Comparison of ENCODE assay signal across 25 cellular contexts in the genomic region with DNA sequence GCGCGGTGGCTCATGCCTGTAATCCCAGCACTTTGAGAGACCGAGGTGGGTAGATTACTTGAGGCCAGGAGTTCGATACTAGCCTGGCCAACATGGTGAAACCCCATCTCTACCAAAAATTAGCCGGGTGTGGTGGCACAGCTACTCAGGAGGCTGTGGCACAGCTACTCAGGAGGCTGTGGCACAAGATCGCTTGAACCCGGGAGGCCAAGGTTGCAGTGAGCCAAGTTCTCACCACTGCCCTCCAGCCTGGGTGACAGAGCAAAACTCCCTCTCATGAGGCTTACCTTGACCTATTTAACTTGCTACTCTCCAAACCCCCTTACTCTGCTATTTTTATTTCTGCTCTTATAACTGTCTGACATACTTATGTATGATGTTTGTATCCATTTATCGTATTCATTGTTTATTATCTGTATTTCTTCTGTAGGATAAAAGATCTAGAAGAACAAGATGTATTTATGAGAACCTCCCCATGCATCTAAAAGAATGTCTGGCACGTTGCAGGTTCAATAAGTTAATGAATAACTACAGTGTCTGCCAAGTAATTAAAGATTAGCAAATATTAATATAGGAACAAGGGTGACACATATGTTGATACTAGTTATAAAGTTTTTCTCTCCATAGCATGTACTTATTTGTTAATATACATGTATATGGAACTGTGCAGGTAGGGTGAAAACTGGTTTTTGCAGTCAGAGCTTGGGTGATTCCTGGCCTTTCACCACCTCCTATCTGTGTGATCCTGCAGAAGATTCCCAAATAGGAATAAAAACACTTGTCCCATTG. TPM values are rescaled to one million over a fixed set of nuclear protein-coding genes. Genes with fewer than 3 reads are reported as not detected.
DNase-seq lines count a peak whose midpoint lies in the region; ATAC-seq, FAIRE-seq and TF ChIP-seq lines count a peak whose summit lies in the region.
"Had no signal": no experiment of that assay in that cellular context is flagged by ENCODE, and none has a peak within 500 bp of the region (broad histone marks: within the 10 kb centered on the region; RNA-seq: fewer than 3 reads in every experiment).

No MANE protein-coding gene starts in this region.

- H2AFZ ChIP-seq in H9 (ENCODE audit: low read length) (no peak overlapping the region), HepG2 (ENCODE audit: low read length) (peak overlapping the region; percentile 78)

- H3K27me3 ChIP-seq in H9 (ENCODE audit: insufficient read depth, low read length) (no peaks in the 10 kb centered on the region), HepG2 (ENCODE audit: control insufficient read depth in 1 of 2, insufficient read depth in 2 of 2, low read length in 2 of 2) (no peaks in the 10 kb centered on the region; a peak in 1 of 5 replicates), stomach (no peaks in the 10 kb centered on the region), uterus (no peaks in the 10 kb centered on the region)
- H3K27me3 ChIP-seq: breast epithelium, gastrocnemius medialis, ovary, SJSA1 had no signal

- no peak for FAIRE-seq in HepG2 (lab: Jason Lieb, UNC)

- H4K91ac ChIP-seq in H9 (ENCODE audit: insufficient read length, low read depth, low read length), result no peak overlapping the region

- H3K79me1 ChIP-seq in H9 (ENCODE audit: insufficient read depth, low read depth, low read length, poor library complexity, severe bottlenecking), result no peaks in the 10 kb centered on the region

- H3K79me2 ChIP-seq in H9 (ENCODE audit: insufficient read depth, low read length) (no peaks in the 10 kb centered on the region), HepG2 (ENCODE audit: insufficient read depth, low read length) (no peaks in the 10 kb centered on the region)

- in situ Hi-C loops in HepG2 (cut with HindIII; ENCODE audit: extremely low pct_ligation_motif_present, low pct_unique_long_range_greater_than_20kb), result no loop called here

- H3K27ac Mint-ChIP-seq in H9, result no peak overlapping the region
- H3K27ac Mint-ChIP-seq: activated B cell treated with CpG ODN at 0.5 μM for 24 hours; activated naive CD8-positive, alpha-beta T cell treated with anti-CD3 and anti-CD28 coated beads, Interleukin-2, amount 10 ng/mL, durations not matched to agents 7 days and 5 days; activated T-helper 1 cell treated with anti-CD3 and anti-CD28 coated beads, Interleukin-12 subunit alpha, Interleukin-12 subunit beta, Interleukin-2, Interleukin-4 antibody, amounts not matched to agents 30 ng/mL and 10 ng/mL and 1 ng/mL, durations not matched to agents 14 hours and 24 hours and 36 hours; B cell; T-helper 2 cell treated with Interferon-gamma antibody and Interleukin-4, amounts not matched to agents 5 μg/mL and 100 μg/mL, for 36 hours had no signal

- ATAC-seq in HepG2 (peak; percentile 16), HG03460 (IDR thresholded peaks at IDR 0.05; ENCODE audit: unreplicated experiment) (no peak)
- ATAC-seq: gastrocnemius medialis, left ventricle myocardium superior, sciatic nerve had no signal

- intact Hi-C loops in HepG2 (cut with micrococcal nuclease; ENCODE audit: unreplicated experiment) (loop anchor here (5.0 kb wide), 3 partner anchors 78 to 933 kb away; a partner anchor contains a TSS), stomach (cut with DNase I; ENCODE audit: low total_unique reads) (no loop called here), uterus (cut with DNase I; ENCODE audit: low total_unique reads) (no loop called here)

- no peaks in the 10 kb centered on the region for H3K23me2 ChIP-seq in H9 (ENCODE audit: insufficient read length, low read depth, low read length, poor library complexity, severe bottlenecking)

- H3K27ac ChIP-seq in H9 (ENCODE audit: insufficient read length, low read depth, low read length) (no peak overlapping the region), VCaP (peak overlapping the region; percentile 87), HepG2 (ENCODE audit: extremely low read length, insufficient read depth, low read length) (peak overlapping the region; percentile 72), stomach (peak overlapping the region; percentile 75 to 87 (median 81)), uterus (no peak overlapping the region)
- H3K27ac ChIP-seq: breast epithelium, gastrocnemius medialis, GM23248, SJSA1 had no signal

- peaks cover 0 to 5% of the 10 kb centered on the region in 2 experiments; a peak in 1 of 4 replicates for H3K4me1 Mint-ChIP-seq in H9

- TF ChIP-seq EP300 in HepG2 (IDR thresholded peaks at IDR 0.05; ENCODE audit: low read depth in 2 of 2, low read length in 2 of 2) (no peak), HepG2 (CRISPR knock-in tag; IDR thresholded peaks at IDR 0.05; ENCODE audit: borderline replicate concordance) (no peak), stomach (IDR thresholded peaks at IDR 0.05) (no peak)

- no peaks in the 10 kb centered on the region for H4K20me1 ChIP-seq in H9 (ENCODE audit: control insufficient read depth, insufficient read depth, insufficient read length)
- H4K20me1 ChIP-seq in HepG2 (ENCODE audit: insufficient read depth, low read length), result no peaks in the 10 kb centered on the region

- POLR2A ChIA-PET in HepG2 (lab: Yijun Ruan, JAX), result interaction anchor here (1.4 to 1.6 kb wide), 3 partner anchors 9 to 93 kb away, joined by 4 to 21 read pairs (median 11); a partner anchor contains a TSS

- TF ChIP-seq CTCF in H9 (conservative IDR thresholded peaks at IDR 0.05), result no peak
- TF ChIP-seq CTCF in VCaP (conservative IDR thresholded peaks at IDR 0.05), result no peak
- no peak for TF ChIP-seq CTCF in HepG2 (CRISPR knock-in tag; IDR thresholded peaks at IDR 0.05)
- no peak for TF ChIP-seq CTCF in stomach (IDR thresholded peaks at IDR 0.05)
- TF ChIP-seq CTCF in uterus (IDR thresholded peaks at IDR 0.05), result no peak

- no peak overlapping the region for H2BK5ac ChIP-seq in H9 (ENCODE audit: insufficient read length, low read length)

- DNase-seq in H9 (peak; percentile 20), HepG2 (ENCODE audit: low spot score) (no peak), stomach (no peak), uterus (no peak), NCI-H2196 (lab: John Stamatoyannopoulos, UW; ENCODE audit: unreplicated experiment) (no peak)
- DNase-seq: activated B cell treated with CpG ODN at 0.5 μM for 24 hours; activated naive CD8-positive, alpha-beta T cell treated with anti-CD3 and anti-CD28 coated beads, Interleukin-2, amount 10 ng/mL, durations not matched to agents 7 days and 5 days; cortex of kidney; erythroblast; gastrocnemius medialis; left ventricle myocardium superior; NCI-H146; NCI-H2171 treated with DMSO at 0.1 percent for 48 hours; NCI-H82 had no signal

- H4K8ac ChIP-seq in H9 (replicated peaks; ENCODE audit: insufficient read length, low read depth, low read length), result no peak overlapping the region

- no TSS peak for BruUV-seq in HepG2 (replicated peaks; lab: Mats Ljungman, UMichigan)

- H3K36me3 Mint-ChIP-seq in H9 (ENCODE audit: insufficient read depth in 1 of 3, low read depth in 3 of 3), result peaks cover 0 to 3% (median 2%) of the 10 kb centered on the region in 3 experiments; a peak in 2 of 7 replicates

- no peak overlapping the region for H2BK120ac ChIP-seq in H9 (ENCODE audit: low read depth, low read length, poor library complexity, severe bottlenecking)

- TF ChIP-seq POLR2A in HepG2 (IDR thresholded peaks at IDR 0.05; ENCODE audit: insufficient read depth in 1 of 2, low read depth in 2 of 2, low read length in 2 of 2) (no peak), stomach (IDR thresholded peaks at IDR 0.05) (no peak), uterus (IDR thresholded peaks at IDR 0.05) (no peak)

- H3K9me3 ChIP-seq in H9 (ENCODE audit: control insufficient read depth, low read depth, low read length), result no peaks in the 10 kb centered on the region
- H3K9me3 ChIP-seq in HepG2 (ENCODE audit: low read length), result no peaks in the 10 kb centered on the region
- H3K9me3 ChIP-seq in stomach, result no peaks in the 10 kb centered on the region
- no peaks in the 10 kb centered on the region for H3K9me3 ChIP-seq in uterus
- H3K9me3 ChIP-seq: breast epithelium, gastrocnemius medialis, ovary, SJSA1 had no signal

- no peak overlapping the region for H2BK20ac ChIP-seq in H9 (ENCODE audit: low read depth, low read length, poor library complexity, severe bottlenecking)

- H3K23ac ChIP-seq in H9 (ENCODE audit: insufficient read length, low read depth, low read length), result no peak overlapping the region

- H3K4me1 ChIP-seq in H9 (ENCODE audit: insufficient read depth, low read length) (no peaks in the 10 kb centered on the region), HepG2 (ENCODE audit: insufficient read depth, low read length) (peaks cover 32% of the 10 kb centered on the region), stomach (peaks cover 0 to 32% (median 20%) of the 10 kb centered on the region in 4 donors), uterus (no peaks in the 10 kb centered on the region)
- H3K4me1 ChIP-seq: breast epithelium, gastrocnemius medialis, SJSA1 had no signal

- no peak overlapping the region for H2BK12ac ChIP-seq in H9 (ENCODE audit: insufficient read length, low read depth, low read length)

- CTCF ChIA-PET in HepG2 (lab: Yijun Ruan, JAX; ENCODE audit: low intra/inter-chr PET ratio, low total read pairs), result no interaction called here

- peak overlapping the region; percentile 44 to 58 (median 57) for H3K4me3 ChIP-seq in HepG2 (replicated peaks in 1 of 3; ENCODE audit: insufficient read depth in 1 of 3, low read depth in 2 of 3, low read length in 3 of 3)
- H3K4me3 ChIP-seq in stomach, result no peak overlapping the region
- H3K4me3 ChIP-seq in uterus, result no peak overlapping the region
- H3K4me3 ChIP-seq: breast epithelium, gastrocnemius medialis, GM23248, ovary, SJSA1 had no signal

- H3K4me3 Mint-ChIP-seq in H9, result no peak overlapping the region; a peak in 1 of 5 replicates
- H3K4me3 Mint-ChIP-seq: activated B cell treated with CpG ODN at 0.5 μM for 24 hours; activated naive CD8-positive, alpha-beta T cell treated with anti-CD3 and anti-CD28 coated beads, Interleukin-2, amount 10 ng/mL, durations not matched to agents 7 days and 5 days; activated T-helper 1 cell treated with anti-CD3 and anti-CD28 coated beads, Interleukin-12 subunit alpha, Interleukin-12 subunit beta, Interleukin-2, Interleukin-4 antibody, amounts not matched to agents 30 ng/mL and 10 ng/mL and 1 ng/mL, durations not matched to agents 14 hours and 24 hours and 36 hours; B cell had no signal

- no peak overlapping the region for H3T11ph ChIP-seq in H9 (ENCODE audit: low read length)

- H2AK5ac ChIP-seq in H9 (ENCODE audit: insufficient read length, low read length), result no peak overlapping the region

- TF ChIP-seq RAD21 in HepG2 (CRISPR knock-in tag; IDR thresholded peaks at IDR 0.05), result no peak

- H3K4me2 ChIP-seq in H9 (ENCODE audit: insufficient read depth, insufficient read length, low read length) (no peak overlapping the region), HepG2 (ENCODE audit: low read depth, low read length) (peak overlapping the region; percentile 82)

- H3K4ac ChIP-seq in H9 (ENCODE audit: low read depth, low read length), result no peak overlapping the region

- no peak overlapping the region for H4K5ac ChIP-seq in H9 (ENCODE audit: insufficient read length, low read depth, low read length)

- H3K27me3 Mint-ChIP-seq in H9 (ENCODE audit: low read depth), result peaks cover 10% of the 10 kb centered on the region

- WGBS in H9 (ENCODE audit: extremely low coverage, insufficient read length, low lambda C conversion rate), result no CpG with 5 or more reads among the region's 9 CpGs
- 22% methylated on average over 6 of the region's 9 CpGs for WGBS in HepG2 (ENCODE audit: low lambda C conversion rate)
- 39 to 65% (median 52%) methylated on average over 9 of the region's 9 CpGs for WGBS in stomach, 5 donors

- peaks cover 6 to 10% of the 10 kb centered on the region in 2 experiments; a peak in 3 of 5 replicates for H3K9me3 Mint-ChIP-seq in H9
- H3K9me3 Mint-ChIP-seq: activated B cell treated with CpG ODN at 0.5 μM for 24 hours; activated T-helper 1 cell treated with anti-CD3 and anti-CD28 coated beads, Interleukin-12 subunit alpha, Interleukin-12 subunit beta, Interleukin-2, Interleukin-4 antibody, amounts not matched to agents 30 ng/mL and 10 ng/mL and 1 ng/mL, durations not matched to agents 14 hours and 24 hours and 36 hours; stimulated activated effector memory CD8-positive, alpha-beta T cell treated with anti-CD3 and anti-CD28 coated beads, Interleukin-12 subunit alpha, Interleukin-12 subunit beta, amount 100 ng/mL, for 72 hours; T-helper 2 cell treated with Interferon-gamma antibody and Interleukin-4, amounts not matched to agents 5 μg/mL and 100 μg/mL, for 36 hours had no signal

- no peak overlapping the region for H3K14ac ChIP-seq in H9 (ENCODE audit: insufficient read depth, low read length)

- no peaks in the 10 kb centered on the region for H3K36me3 ChIP-seq in HepG2 (replicated peaks in 1 of 2; ENCODE audit: control insufficient read depth in 1 of 2, insufficient read depth in 2 of 2, low read length in 2 of 2)
- no peaks in the 10 kb centered on the region for H3K36me3 ChIP-seq in stomach
- no peaks in the 10 kb centered on the region for H3K36me3 ChIP-seq in uterus
- H3K36me3 ChIP-seq: breast epithelium, gastrocnemius medialis, ovary, SJSA1 had no signal

- no peak overlapping the region for H3K56ac ChIP-seq in H9 (ENCODE audit: insufficient read length, low read depth, low read length)

- no peak overlapping the region for H3K18ac ChIP-seq in H9 (ENCODE audit: insufficient read length, low read depth, low read length)

- H3K9ac ChIP-seq in H9 (ENCODE audit: extremely low read depth, insufficient read length, low read length) (no peak overlapping the region), HepG2 (ENCODE audit: insufficient read depth, low read depth, low read length) (peak overlapping the region; percentile 55)
- H3K9ac ChIP-seq: GM23248 had no signal

- no peak overlapping the region for H2BK15ac ChIP-seq in H9 (ENCODE audit: low read depth, low read length)

RNA-seq across cellular contexts. Expression of a gene that starts 15.5 kb away (rescaled TPM):
- total RNA-seq in H9 (2021) (202 and 204 TPM in 2 replicates), HepG2 (2016; rRNA removed; fragmentation: Illumina TruSeq; extraction: Trizol) (167 and 208 TPM in 2 replicates), stomach (100 to 1,000 TPM in 3 of 5 donors, 10 to 100 TPM in 2; 37.9 to 209 (median 113) TPM), uterus (100 to 1,000 TPM in 1 of 4 donors, 10 to 100 TPM in 3; 59.7 to 256 (median 93.8) TPM)
- total RNA-seq in HepG2 (2016; cell fraction: cytosol; rRNA removed; fragmentation: Illumina TruSeq; extraction: Trizol; ENCODE audit: low read depth), result 14.5 and 15.0 TPM in 2 replicates
- 165 and 208 TPM in 2 replicates for total RNA-seq in HepG2 (2016; cell fraction: insoluble cytoplasmic fraction; rRNA removed; fragmentation: Illumina TruSeq; extraction: Trizol)
- 29.5 and 32.8 TPM in 2 replicates for total RNA-seq in HepG2 (2016; cell fraction: membrane; rRNA removed; fragmentation: Illumina TruSeq; extraction: Trizol)
- 109 and 125 TPM in 2 replicates for total RNA-seq in HepG2 (2016; cell fraction: nucleus; rRNA removed; fragmentation: Illumina TruSeq; extraction: Trizol)
- polyA plus RNA-seq in HepG2 (2011; rRNA removed) (17.9 and 24.2 TPM in 2 replicates), stomach (10 to 100 TPM; 22.8 to 29.6 (median 24.6) TPM)
- polyA plus RNA-seq in HepG2 (2011; cell fraction: cytosol; rRNA removed), result 9.4 and 12.7 TPM in 2 replicates
- 12.7 and 16.4 TPM in 2 replicates for polyA plus RNA-seq in HepG2 (2011; cell fraction: nucleus; rRNA removed)
- polyA plus RNA-seq in HepG2 (2012), result 21.7 and 34.3 TPM in 2 replicates
- 3.1 and 3.3 TPM in 2 replicates for polyA plus RNA-seq in HepG2 (2016; cell fraction: cytosol; fragmentation: Illumina TruSeq; extraction: Trizol; ENCODE audit: low read depth)
- 109 and 116 TPM in 2 replicates for polyA plus RNA-seq in HepG2 (2016; cell fraction: insoluble cytoplasmic fraction; fragmentation: Illumina TruSeq; extraction: Trizol; ENCODE audit: low read depth)
- 13.5 and 13.7 TPM in 2 replicates for polyA plus RNA-seq in HepG2 (2016; cell fraction: membrane; fragmentation: Illumina TruSeq; extraction: Trizol; ENCODE audit: low read depth)
- polyA plus RNA-seq in HepG2 (2016; cell fraction: nucleus; fragmentation: Illumina TruSeq; extraction: Trizol; ENCODE audit: insufficient read depth, low read depth), result 89.9 and 97.1 TPM in 2 replicates
- 28.5 and 68.6 TPM in 2 replicates for polyA minus RNA-seq in HepG2 (2011; rRNA and poly(A)+ RNA removed; ENCODE audit: low replicate concordance)
- 32.3 and 34.2 TPM in 2 replicates for polyA minus RNA-seq in HepG2 (2011; cell fraction: cytosol; rRNA and poly(A)+ RNA removed)
- 85.9 and 91.0 TPM in 2 replicates for polyA minus RNA-seq in HepG2 (2011; cell fraction: nucleus; rRNA and poly(A)+ RNA removed)

Comparison
In these comparisons a context has a peak if more than half of its experiments do, and no peak if none do; other contexts are left out.
1. H3K27ac ChIP-seq: peak in VCaP (single experiment), HepG2 (single experiment) and stomach (5 of 5); none in H9 (single experiment) and uterus (0 of 2).
2. H3K4me3 ChIP-seq: peak in HepG2 (3 of 3); none in stomach (0 of 4) and uterus (0 of 2).